In the genomic region with DNA sequence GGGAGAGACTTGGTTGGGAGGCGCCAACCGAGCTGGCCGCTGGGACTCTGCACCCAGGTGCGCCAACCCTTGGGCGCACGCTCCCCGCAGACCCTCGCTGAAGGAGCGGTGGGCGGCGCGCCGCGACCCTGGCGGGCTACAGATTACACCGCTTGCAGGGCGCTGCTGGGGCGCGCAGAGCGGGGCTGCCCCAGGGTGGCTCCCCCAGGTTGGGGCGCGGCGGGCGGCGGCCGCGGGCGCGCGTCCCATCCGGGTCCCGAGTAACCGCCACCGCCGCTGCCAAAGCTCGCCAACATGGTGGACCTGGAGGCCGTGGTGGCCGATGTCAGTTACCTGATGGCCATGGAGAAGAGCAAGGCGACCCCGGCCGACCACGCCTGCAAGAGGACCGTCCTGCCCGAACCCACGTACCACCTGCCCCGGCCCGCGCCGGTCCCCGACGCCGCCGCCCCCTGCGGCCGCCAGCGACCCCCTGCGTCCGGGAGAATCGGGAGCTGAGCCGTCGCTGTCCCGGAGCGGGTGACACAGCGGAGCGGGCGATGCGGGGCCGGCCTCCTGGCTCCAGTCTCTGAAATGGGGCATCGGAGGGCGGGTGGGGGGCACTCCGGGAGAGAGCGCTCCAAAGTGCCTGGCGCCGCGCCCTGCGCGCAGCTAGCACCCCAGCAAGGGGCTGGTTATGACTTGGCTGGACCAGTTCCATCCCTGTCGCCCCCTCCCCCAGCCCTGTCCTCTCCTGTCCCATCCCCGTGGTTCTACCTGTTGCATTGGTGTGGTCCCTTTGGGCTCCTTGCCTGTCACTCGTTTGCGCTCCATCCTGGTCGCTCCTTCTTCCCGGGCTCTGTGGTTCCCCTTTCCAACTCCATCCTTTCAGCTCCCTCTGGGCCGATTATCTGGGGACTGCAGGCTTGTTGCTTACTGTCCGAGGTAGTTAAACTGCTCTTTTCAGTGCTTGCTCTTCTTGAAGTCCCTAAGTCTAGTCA, we compare ENCODE assay signal across 8 cellular contexts.
DNase-seq lines count a peak whose midpoint lies in the region; ATAC-seq and TF ChIP-seq lines count a peak whose summit lies in the region.

No MANE protein-coding gene starts in this region.

- CTCF ChIA-PET in activated B cell treated with CpG ODN at 0.5 μM for 24 hours (lab: Charles Lee) = no interaction called here

- no peak for ATAC-seq in activated B cell treated with CpG ODN at 0.5 μM for 24 hours (ENCODE audit: low read depth)
- no peak for ATAC-seq in HG03108 (IDR thresholded peaks at IDR 0.05; ENCODE audit: unreplicated experiment)
- no peak for ATAC-seq in GM21423 (IDR thresholded peaks at IDR 0.05; ENCODE audit: unreplicated experiment)

- H3K9me3 Mint-ChIP-seq in activated B cell treated with CpG ODN at 0.5 μM for 24 hours = no peaks in the 10 kb centered on the region
- H3K9me3 Mint-ChIP-seq in stimulated activated naive CD8-positive, alpha-beta T cell treated with anti-CD3 and anti-CD28 coated beads, Interleukin-15, Interleukin-2, amounts not matched to agents 100 ng/mL and 50 ng/mL, for 24 hours = no peaks in the 10 kb centered on the region

- POLR2A ChIA-PET in activated B cell treated with CpG ODN at 0.5 μM for 24 hours (lab: Charles Lee) = interaction anchor here (0.7 kb wide), 1 partner anchor 18 kb away, joined by 3 read pairs; no protein-coding TSS in a partner anchor

- H3K27ac Mint-ChIP-seq in activated B cell treated with CpG ODN at 0.5 μM for 24 hours = no peak overlapping the region
- no peak overlapping the region for H3K27ac Mint-ChIP-seq in stimulated activated naive CD8-positive, alpha-beta T cell treated with anti-CD3 and anti-CD28 coated beads, Interleukin-15, Interleukin-2, amounts not matched to agents 100 ng/mL and 50 ng/mL, for 24 hours

- peaks cover 33% of the 10 kb centered on the region for H3K27me3 Mint-ChIP-seq in activated B cell treated with CpG ODN at 0.5 μM for 24 hours
- H3K27me3 Mint-ChIP-seq in stimulated activated naive CD8-positive, alpha-beta T cell treated with anti-CD3 and anti-CD28 coated beads, Interleukin-15, Interleukin-2, amounts not matched to agents 100 ng/mL and 50 ng/mL, for 24 hours = peaks cover 63% of the 10 kb centered on the region

- DNase-seq in NCI-H748 (lab: John Stamatoyannopoulos, UW; ENCODE audit: unreplicated experiment) (peak; percentile 52), NCI-H748 treated with DMSO at 0.1 percent for 48 hours (lab: John Stamatoyannopoulos, UW) (no peak), activated B cell treated with CpG ODN at 0.5 μM for 24 hours (no peak), iPS-NIHi11 (ENCODE audit: low spot score) (peak; percentile 34), GF-D8 (lab: John Stamatoyannopoulos, UW) (no peak)

- TF ChIP-seq CTCF in activated B cell treated with CpG ODN at 0.5 μM for 24 hours (IDR thresholded peaks at IDR 0.05) = no peak

- intact Hi-C loops in activated B cell treated with CpG ODN at 0.5 μM for 24 hours (cut with micrococcal nuclease) = no loop called here

- H3K4me3 Mint-ChIP-seq in activated B cell treated with CpG ODN at 0.5 μM for 24 hours = peak overlapping the region; percentile 82
- H3K4me3 Mint-ChIP-seq in stimulated activated naive CD8-positive, alpha-beta T cell treated with anti-CD3 and anti-CD28 coated beads, Interleukin-15, Interleukin-2, amounts not matched to agents 100 ng/mL and 50 ng/mL, for 24 hours = peak overlapping the region; percentile 75

- H3K4me1 Mint-ChIP-seq in activated B cell treated with CpG ODN at 0.5 μM for 24 hours = peaks cover 38% of the 10 kb centered on the region
- peaks cover 27% of the 10 kb centered on the region for H3K4me1 Mint-ChIP-seq in stimulated activated naive CD8-positive, alpha-beta T cell treated with anti-CD3 and anti-CD28 coated beads, Interleukin-15, Interleukin-2, amounts not matched to agents 100 ng/mL and 50 ng/mL, for 24 hours (ENCODE audit: low read depth)

- H3K36me3 Mint-ChIP-seq in activated B cell treated with CpG ODN at 0.5 μM for 24 hours (ENCODE audit: low read depth) = no peaks in the 10 kb centered on the region
- no peaks in the 10 kb centered on the region for H3K36me3 Mint-ChIP-seq in stimulated activated naive CD8-positive, alpha-beta T cell treated with anti-CD3 and anti-CD28 coated beads, Interleukin-15, Interleukin-2, amounts not matched to agents 100 ng/mL and 50 ng/mL, for 24 hours (ENCODE audit: low read depth)

Comparison
In these comparisons a context has a peak if more than half of its experiments do, and no peak if none do; other contexts are left out.
1. DNase-seq: peak in NCI-H748 (single experiment) and iPS-NIHi11 (single experiment); none in NCI-H748 treated with DMSO at 0.1 percent for 48 hours (single experiment), activated B cell treated with CpG ODN at 0.5 μM for 24 hours (single experiment) and GF-D8 (single experiment).